ENCODE assay signal across 2 cellular contexts in the genomic region with DNA sequence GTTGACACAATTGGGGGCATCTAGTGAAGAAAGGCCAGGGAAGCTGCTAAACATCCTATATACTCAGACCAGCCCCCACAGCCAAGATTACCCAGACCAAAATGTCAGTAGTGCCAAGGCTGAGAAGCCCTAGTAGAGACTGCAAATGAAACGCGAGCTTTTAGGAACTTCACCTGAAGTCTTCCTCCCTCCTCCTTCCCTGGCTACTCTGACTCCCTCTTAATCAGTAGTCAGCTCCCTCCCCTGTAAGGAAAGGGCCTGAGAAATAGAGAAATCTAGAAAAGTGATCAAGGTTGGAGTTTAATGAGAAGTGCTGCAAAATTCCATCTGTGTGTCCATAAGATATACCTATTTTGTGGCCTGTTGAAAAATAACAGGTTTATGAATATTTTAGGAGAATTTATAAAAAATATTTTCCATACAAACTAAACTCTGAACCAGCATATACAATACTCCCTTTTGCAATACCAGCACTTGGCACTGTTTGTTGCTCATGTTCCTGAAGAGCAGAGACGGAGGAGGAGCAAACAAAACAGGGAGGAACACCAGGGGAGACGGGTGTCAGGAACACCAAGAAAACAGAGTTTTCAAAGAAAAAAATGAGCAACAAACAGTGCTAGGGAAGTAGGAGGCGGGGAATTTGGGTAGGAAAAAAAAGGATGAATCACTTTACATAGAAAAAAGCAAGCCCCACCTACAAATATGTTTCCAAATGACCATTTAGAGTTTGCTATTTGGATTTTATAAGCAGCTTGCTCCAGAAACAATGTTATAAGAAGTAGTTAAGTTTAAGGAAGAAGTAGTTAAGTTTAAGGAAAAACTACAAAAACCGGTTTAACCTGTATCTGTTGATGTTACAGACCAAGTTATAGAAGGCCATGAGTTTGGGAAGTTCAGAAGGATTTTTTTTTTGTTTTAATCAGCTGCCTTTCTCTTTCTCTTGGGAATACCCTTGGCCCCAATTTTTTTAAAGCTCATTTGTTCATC.
TF ChIP-seq lines count a peak whose summit lies in the region.

No MANE protein-coding gene starts in this region.

TF ChIP-seq in GM23338, 12 proteins besides CTCF, POLR2A, EP300 and RAD21:
- no peak for TF ChIP-seq ZNF331 (CRISPR knock-in tag; IDR thresholded peaks at IDR 0.05; ENCODE audit: low read depth)
- no peak for TF ChIP-seq JUNB (IDR thresholded peaks at IDR 0.05; ENCODE audit: unreplicated experiment)
- no peak for TF ChIP-seq CREB1 (CRISPR knock-in tag; IDR thresholded peaks at IDR 0.05; ENCODE audit: low read depth)
- no peak for TF ChIP-seq STAT1 (IDR thresholded peaks at IDR 0.05; ENCODE audit: unreplicated experiment)
- no peak for TF ChIP-seq NANOG (IDR thresholded peaks at IDR 0.05; ENCODE audit: borderline replicate concordance)
- TF ChIP-seq, protein P1, sequence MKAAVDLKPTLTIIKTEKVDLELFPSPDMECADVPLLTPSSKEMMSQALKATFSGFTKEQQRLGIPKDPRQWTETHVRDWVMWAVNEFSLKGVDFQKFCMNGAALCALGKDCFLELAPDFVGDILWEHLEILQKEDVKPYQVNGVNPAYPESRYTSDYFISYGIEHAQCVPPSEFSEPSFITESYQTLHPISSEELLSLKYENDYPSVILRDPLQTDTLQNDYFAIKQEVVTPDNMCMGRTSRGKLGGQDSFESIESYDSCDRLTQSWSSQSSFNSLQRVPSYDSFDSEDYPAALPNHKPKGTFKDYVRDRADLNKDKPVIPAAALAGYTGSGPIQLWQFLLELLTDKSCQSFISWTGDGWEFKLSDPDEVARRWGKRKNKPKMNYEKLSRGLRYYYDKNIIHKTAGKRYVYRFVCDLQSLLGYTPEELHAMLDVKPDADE (IDR thresholded peaks at IDR 0.05), result no peak
- no peak for TF ChIP-seq POLR2AphosphoS5 (IDR thresholded peaks at IDR 0.05; ENCODE audit: low read depth)
- TF ChIP-seq ZNF114 (CRISPR knock-in tag; IDR thresholded peaks at IDR 0.05), result no peak
- no peak for TF ChIP-seq EZH2 (IDR thresholded peaks at IDR 0.05; ENCODE audit: low read depth, unreplicated experiment)
TF ChIP-seq in GM23338: peak in this region for 0.

TF ChIP-seq in WTC11, 78 proteins besides CTCF, POLR2A, EP300 and RAD21:
- TF ChIP-seq PRRX2 (CRISPR knock-in tag; IDR thresholded peaks at IDR 0.05) (no peak), GABPB1 (CRISPR knock-in tag; IDR thresholded peaks at IDR 0.05) (no peak), HMGA2 (CRISPR knock-in tag; IDR thresholded peaks at IDR 0.05) (no peak), GTF2I (CRISPR knock-in tag; conservative IDR thresholded peaks at IDR 0.05) (no peak)
- TF ChIP-seq, protein P2, sequence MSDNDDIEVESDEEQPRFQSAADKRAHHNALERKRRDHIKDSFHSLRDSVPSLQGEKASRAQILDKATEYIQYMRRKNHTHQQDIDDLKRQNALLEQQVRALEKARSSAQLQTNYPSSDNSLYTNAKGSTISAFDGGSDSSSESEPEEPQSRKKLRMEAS (CRISPR knock-in tag; IDR thresholded peaks at IDR 0.05), result no peak
- TF ChIP-seq, protein P3, sequence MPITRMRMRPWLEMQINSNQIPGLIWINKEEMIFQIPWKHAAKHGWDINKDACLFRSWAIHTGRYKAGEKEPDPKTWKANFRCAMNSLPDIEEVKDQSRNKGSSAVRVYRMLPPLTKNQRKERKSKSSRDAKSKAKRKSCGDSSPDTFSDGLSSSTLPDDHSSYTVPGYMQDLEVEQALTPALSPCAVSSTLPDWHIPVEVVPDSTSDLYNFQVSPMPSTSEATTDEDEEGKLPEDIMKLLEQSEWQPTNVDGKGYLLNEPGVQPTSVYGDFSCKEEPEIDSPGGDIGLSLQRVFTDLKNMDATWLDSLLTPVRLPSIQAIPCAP (CRISPR knock-in tag; IDR thresholded peaks at IDR 0.05), result no peak
- TF ChIP-seq, protein P4, sequence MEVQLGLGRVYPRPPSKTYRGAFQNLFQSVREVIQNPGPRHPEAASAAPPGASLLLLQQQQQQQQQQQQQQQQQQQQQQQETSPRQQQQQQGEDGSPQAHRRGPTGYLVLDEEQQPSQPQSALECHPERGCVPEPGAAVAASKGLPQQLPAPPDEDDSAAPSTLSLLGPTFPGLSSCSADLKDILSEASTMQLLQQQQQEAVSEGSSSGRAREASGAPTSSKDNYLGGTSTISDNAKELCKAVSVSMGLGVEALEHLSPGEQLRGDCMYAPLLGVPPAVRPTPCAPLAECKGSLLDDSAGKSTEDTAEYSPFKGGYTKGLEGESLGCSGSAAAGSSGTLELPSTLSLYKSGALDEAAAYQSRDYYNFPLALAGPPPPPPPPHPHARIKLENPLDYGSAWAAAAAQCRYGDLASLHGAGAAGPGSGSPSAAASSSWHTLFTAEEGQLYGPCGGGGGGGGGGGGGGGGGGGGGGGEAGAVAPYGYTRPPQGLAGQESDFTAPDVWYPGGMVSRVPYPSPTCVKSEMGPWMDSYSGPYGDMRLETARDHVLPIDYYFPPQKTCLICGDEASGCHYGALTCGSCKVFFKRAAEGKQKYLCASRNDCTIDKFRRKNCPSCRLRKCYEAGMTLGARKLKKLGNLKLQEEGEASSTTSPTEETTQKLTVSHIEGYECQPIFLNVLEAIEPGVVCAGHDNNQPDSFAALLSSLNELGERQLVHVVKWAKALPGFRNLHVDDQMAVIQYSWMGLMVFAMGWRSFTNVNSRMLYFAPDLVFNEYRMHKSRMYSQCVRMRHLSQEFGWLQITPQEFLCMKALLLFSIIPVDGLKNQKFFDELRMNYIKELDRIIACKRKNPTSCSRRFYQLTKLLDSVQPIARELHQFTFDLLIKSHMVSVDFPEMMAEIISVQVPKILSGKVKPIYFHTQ (CRISPR knock-in tag; IDR thresholded peaks at IDR 0.05), result no peak
- TF ChIP-seq, protein P5, sequence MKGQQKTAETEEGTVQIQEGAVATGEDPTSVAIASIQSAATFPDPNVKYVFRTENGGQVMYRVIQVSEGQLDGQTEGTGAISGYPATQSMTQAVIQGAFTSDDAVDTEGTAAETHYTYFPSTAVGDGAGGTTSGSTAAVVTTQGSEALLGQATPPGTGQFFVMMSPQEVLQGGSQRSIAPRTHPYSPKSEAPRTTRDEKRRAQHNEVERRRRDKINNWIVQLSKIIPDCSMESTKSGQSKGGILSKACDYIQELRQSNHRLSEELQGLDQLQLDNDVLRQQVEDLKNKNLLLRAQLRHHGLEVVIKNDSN (CRISPR knock-in tag; IDR thresholded peaks at IDR 0.05), result no peak
- TF ChIP-seq, protein P6, sequence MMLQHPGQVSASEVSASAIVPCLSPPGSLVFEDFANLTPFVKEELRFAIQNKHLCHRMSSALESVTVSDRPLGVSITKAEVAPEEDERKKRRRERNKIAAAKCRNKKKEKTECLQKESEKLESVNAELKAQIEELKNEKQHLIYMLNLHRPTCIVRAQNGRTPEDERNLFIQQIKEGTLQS (CRISPR knock-in tag; conservative IDR thresholded peaks at IDR 0.05), result no peak
- TF ChIP-seq, protein P7, sequence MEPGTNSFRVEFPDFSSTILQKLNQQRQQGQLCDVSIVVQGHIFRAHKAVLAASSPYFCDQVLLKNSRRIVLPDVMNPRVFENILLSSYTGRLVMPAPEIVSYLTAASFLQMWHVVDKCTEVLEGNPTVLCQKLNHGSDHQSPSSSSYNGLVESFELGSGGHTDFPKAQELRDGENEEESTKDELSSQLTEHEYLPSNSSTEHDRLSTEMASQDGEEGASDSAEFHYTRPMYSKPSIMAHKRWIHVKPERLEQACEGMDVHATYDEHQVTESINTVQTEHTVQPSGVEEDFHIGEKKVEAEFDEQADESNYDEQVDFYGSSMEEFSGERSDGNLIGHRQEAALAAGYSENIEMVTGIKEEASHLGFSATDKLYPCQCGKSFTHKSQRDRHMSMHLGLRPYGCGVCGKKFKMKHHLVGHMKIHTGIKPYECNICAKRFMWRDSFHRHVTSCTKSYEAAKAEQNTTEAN (CRISPR knock-in tag; IDR thresholded peaks at IDR 0.05), result no peak
